In genomic region chr1:15848929-15849774, GRCh38 we compare ENCODE assay signal across 1 cellular context.
A peak's percentile ranks its signal among the peaks of the same experiment; 100 is the strongest.
TF ChIP-seq lines count a peak whose summit lies in the region.

No MANE protein-coding gene starts in this region.

TF ChIP-seq in HepG2, 621 proteins besides CTCF, POLR2A, EP300 and RAD21 (continued from another document):
- peak; percentile 54; the same call in 1 of the 2 replicates for TF ChIP-seq ZBTB4 (CRISPR knock-in tag; IDR thresholded peaks at IDR 0.05; ENCODE audit: borderline replicate concordance)
- no peak for TF ChIP-seq ELK4 (CRISPR knock-in tag; IDR thresholded peaks at IDR 0.05; ENCODE audit: borderline replicate concordance)
- TF ChIP-seq KAT7 (CRISPR knock-in tag; IDR thresholded peaks at IDR 0.05; ENCODE audit: borderline replicate concordance), result no peak
- no peak for TF ChIP-seq RFXANK (CRISPR knock-in tag; IDR thresholded peaks at IDR 0.05)
- no peak; the same call in 1 of the 2 replicates for TF ChIP-seq GATAD1 (CRISPR knock-in tag; IDR thresholded peaks at IDR 0.05)
- TF ChIP-seq CENPX (CRISPR knock-in tag; IDR thresholded peaks at IDR 0.05), result no peak
- TF ChIP-seq ZNF275 (CRISPR knock-in tag; IDR thresholded peaks at IDR 0.05; ENCODE audit: borderline replicate concordance), result no peak
- TF ChIP-seq, protein P1, sequence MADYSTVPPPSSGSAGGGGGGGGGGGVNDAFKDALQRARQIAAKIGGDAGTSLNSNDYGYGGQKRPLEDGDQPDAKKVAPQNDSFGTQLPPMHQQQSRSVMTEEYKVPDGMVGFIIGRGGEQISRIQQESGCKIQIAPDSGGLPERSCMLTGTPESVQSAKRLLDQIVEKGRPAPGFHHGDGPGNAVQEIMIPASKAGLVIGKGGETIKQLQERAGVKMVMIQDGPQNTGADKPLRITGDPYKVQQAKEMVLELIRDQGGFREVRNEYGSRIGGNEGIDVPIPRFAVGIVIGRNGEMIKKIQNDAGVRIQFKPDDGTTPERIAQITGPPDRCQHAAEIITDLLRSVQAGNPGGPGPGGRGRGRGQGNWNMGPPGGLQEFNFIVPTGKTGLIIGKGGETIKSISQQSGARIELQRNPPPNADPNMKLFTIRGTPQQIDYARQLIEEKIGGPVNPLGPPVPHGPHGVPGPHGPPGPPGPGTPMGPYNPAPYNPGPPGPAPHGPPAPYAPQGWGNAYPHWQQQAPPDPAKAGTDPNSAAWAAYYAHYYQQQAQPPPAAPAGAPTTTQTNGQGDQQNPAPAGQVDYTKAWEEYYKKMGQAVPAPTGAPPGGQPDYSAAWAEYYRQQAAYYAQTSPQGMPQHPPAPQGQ (CRISPR knock-in tag; IDR thresholded peaks at IDR 0.05; ENCODE audit: borderline replicate concordance), result no peak
- TF ChIP-seq ZNF883 (CRISPR knock-in tag; IDR thresholded peaks at IDR 0.05; ENCODE audit: not compliant biosample characterization), result no peak
- TF ChIP-seq SALL1 (CRISPR knock-in tag; IDR thresholded peaks at IDR 0.05), result peak; percentile 91
- no peak for TF ChIP-seq HNRNPUL1 (IDR thresholded peaks at IDR 0.05; ENCODE audit: low read depth, low read length)
- TF ChIP-seq, protein P2, sequence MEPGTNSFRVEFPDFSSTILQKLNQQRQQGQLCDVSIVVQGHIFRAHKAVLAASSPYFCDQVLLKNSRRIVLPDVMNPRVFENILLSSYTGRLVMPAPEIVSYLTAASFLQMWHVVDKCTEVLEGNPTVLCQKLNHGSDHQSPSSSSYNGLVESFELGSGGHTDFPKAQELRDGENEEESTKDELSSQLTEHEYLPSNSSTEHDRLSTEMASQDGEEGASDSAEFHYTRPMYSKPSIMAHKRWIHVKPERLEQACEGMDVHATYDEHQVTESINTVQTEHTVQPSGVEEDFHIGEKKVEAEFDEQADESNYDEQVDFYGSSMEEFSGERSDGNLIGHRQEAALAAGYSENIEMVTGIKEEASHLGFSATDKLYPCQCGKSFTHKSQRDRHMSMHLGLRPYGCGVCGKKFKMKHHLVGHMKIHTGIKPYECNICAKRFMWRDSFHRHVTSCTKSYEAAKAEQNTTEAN (CRISPR knock-in tag; conservative IDR thresholded peaks at IDR 0.05), result peak; percentile 49
- TF ChIP-seq DPF2 (CRISPR knock-in tag; IDR thresholded peaks at IDR 0.05; ENCODE audit: borderline replicate concordance, low read depth), result no peak
- TF ChIP-seq PHF5A (CRISPR knock-in tag; IDR thresholded peaks at IDR 0.05; ENCODE audit: low read depth, unreplicated experiment), result no peak
- TF ChIP-seq ZSCAN5A (CRISPR knock-in tag; IDR thresholded peaks at IDR 0.05; ENCODE audit: borderline replicate concordance), result no peak
- TF ChIP-seq MEF2D (CRISPR knock-in tag; IDR thresholded peaks at IDR 0.05), result peak; percentile 28; the same call in 1 of the 2 replicates
- TF ChIP-seq ZNF230 (CRISPR knock-in tag; IDR thresholded peaks at IDR 0.05), result peak; percentile 81; the same call in 1 of the 2 replicates
- TF ChIP-seq PHF21A (CRISPR knock-in tag; IDR thresholded peaks at IDR 0.05), result peak; percentile 90
- TF ChIP-seq, protein P3, sequence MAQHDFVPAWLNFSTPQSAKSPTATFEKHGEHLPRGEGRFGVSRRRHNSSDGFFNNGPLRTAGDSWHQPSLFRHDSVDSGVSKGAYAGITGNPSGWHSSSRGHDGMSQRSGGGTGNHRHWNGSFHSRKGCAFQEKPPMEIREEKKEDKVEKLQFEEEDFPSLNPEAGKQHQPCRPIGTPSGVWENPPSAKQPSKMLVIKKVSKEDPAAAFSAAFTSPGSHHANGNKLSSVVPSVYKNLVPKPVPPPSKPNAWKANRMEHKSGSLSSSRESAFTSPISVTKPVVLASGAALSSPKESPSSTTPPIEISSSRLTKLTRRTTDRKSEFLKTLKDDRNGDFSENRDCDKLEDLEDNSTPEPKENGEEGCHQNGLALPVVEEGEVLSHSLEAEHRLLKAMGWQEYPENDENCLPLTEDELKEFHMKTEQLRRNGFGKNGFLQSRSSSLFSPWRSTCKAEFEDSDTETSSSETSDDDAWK (CRISPR knock-in tag; IDR thresholded peaks at IDR 0.05), result no peak
- TF ChIP-seq GLI4 (CRISPR knock-in tag; IDR thresholded peaks at IDR 0.05; ENCODE audit: borderline replicate concordance), result no peak
- no peak for TF ChIP-seq CCAR2 (optimal IDR thresholded peaks at IDR 0.05; ENCODE audit: low read depth, low read length)
TF ChIP-seq in HepG2: peak in this region for 182.
